Comparison of ENCODE assay signal across 10 cellular contexts in genomic region chr19:44749994-44750393, GRCh38. TPM values are rescaled to one million over a fixed set of nuclear protein-coding genes. Genes with fewer than 3 reads are reported as not detected.
DNase-seq lines count a peak whose midpoint lies in the region; ATAC-seq and TF ChIP-seq lines count a peak whose summit lies in the region.
"Had no signal": no experiment of that assay in that cellular context is flagged by ENCODE, and none has a peak within 500 bp of the region (broad histone marks: within the 10 kb centered on the region; RNA-seq: fewer than 3 reads in every experiment).

No MANE protein-coding gene starts in this region.

- TF ChIP-seq POLR2A in right lobe of liver (IDR thresholded peaks at IDR 0.05), result no peak
- TF ChIP-seq POLR2A in suprapubic skin (IDR thresholded peaks at IDR 0.05), result no peak

- peak overlapping the region; percentile 96 for H3K9ac ChIP-seq in adipocyte (ENCODE audit: low read length)

- ATAC-seq in activated CD4-positive, alpha-beta T cell treated with anti-CD3 and anti-CD28 coated beads for 36 hours, result no peak
- ATAC-seq in right lobe of liver, result no peak

- H3K27ac ChIP-seq in right lobe of liver (peak overlapping the region; percentile 68 to 98 (median 97)), suprapubic skin (no peak overlapping the region)
- H3K27ac ChIP-seq: SK-N-MC had no signal

- H3K36me3 ChIP-seq in adipocyte (ENCODE audit: control insufficient read depth, insufficient read depth, low read length, severe bottlenecking) (peaks cover 23% of the 10 kb centered on the region), right lobe of liver (peaks cover 0 to 17% (median 5%) of the 10 kb centered on the region in 4 donors), suprapubic skin (peaks cover 6% of the 10 kb centered on the region)

- H3K9me3 Mint-ChIP-seq in activated CD4-positive, alpha-beta T cell treated with anti-CD3 and anti-CD28 coated beads for 36 hours (ENCODE audit: low read depth), result no peaks in the 10 kb centered on the region

- no peaks in the 10 kb centered on the region for H3K27me3 Mint-ChIP-seq in activated CD4-positive, alpha-beta T cell treated with anti-CD3 and anti-CD28 coated beads for 36 hours

- DNase-seq in activated CD4-positive, alpha-beta T cell treated with anti-CD3 and anti-CD28 coated beads for 36 hours, result no peak
- DNase-seq in activated CD4-positive, alpha-beta T cell treated with anti-CD3 and anti-CD28 coated beads for 1 hour, result no peak
- no peak for DNase-seq in adipocyte (ENCODE audit: low read depth)
- no peak for DNase-seq in right lobe of liver
- DNase-seq in suprapubic skin (ENCODE audit: low spot score in 2 of 2), result no peak
- no peak for DNase-seq in NCI-H1436 (lab: John Stamatoyannopoulos, UW)
- no peak for DNase-seq in HK-2 (ENCODE audit: unreplicated experiment)
- DNase-seq in middle frontal gyrus (ENCODE audit: extremely low spot score, low spot score), result no peak

- 27% methylated on average over 9 of the region's 10 CpGs for WGBS in right lobe of liver (ENCODE audit: insufficient coverage, low coverage, low lambda C conversion rate, missing lambda C conversion rate)
- 68% methylated on average over 10 of the region's 10 CpGs for WGBS in suprapubic skin

- CTCF ChIA-PET in activated CD4-positive, alpha-beta T cell treated with anti-CD3 and anti-CD28 coated beads for 36 hours (lab: Charles Lee), result interaction anchor here (1.3 to 2.0 kb wide), 3 partner anchors 21 to 93 kb away, joined by 3 to 11 read pairs (median 7); no protein-coding TSS in a partner anchor

- no peaks in the 10 kb centered on the region for H3K9me3 ChIP-seq in adipocyte (ENCODE audit: control insufficient read depth, low read length)
- H3K9me3 ChIP-seq in right lobe of liver, result no peaks in the 10 kb centered on the region
- no peaks in the 10 kb centered on the region for H3K9me3 ChIP-seq in suprapubic skin

- H3K36me3 Mint-ChIP-seq in activated CD4-positive, alpha-beta T cell treated with anti-CD3 and anti-CD28 coated beads for 36 hours (ENCODE audit: low read depth), result peaks cover 52% of the 10 kb centered on the region

- intact Hi-C loops in activated CD4-positive, alpha-beta T cell treated with anti-CD3 and anti-CD28 coated beads for 36 hours (cut with DNase I, micrococcal nuclease), result loop anchor here in 1 of 2 experiments (2.0 to 10.0 kb wide), 8 partner anchors 163 to 1855 kb away; partner anchors contain the start of genes CALM3, GEMIN7, SMG9 and VASP
- intact Hi-C loops in right lobe of liver (cut with DNase I), result loop anchor here in 1 of 2 donors (10.0 kb wide), 1 partner anchor 65 kb away; no protein-coding TSS in a partner anchor

- H3K4me3 ChIP-seq in adipocyte (ENCODE audit: low read length) (peak overlapping the region; percentile 93), right lobe of liver (peak overlapping the region; percentile 72 to 87 (median 84)), suprapubic skin (peak overlapping the region; percentile 70)

- POLR2A ChIA-PET in activated CD4-positive, alpha-beta T cell treated with anti-CD3 and anti-CD28 coated beads for 36 hours (lab: Charles Lee), result no interaction called here

- peak overlapping the region; percentile 86 for H3K27ac Mint-ChIP-seq in activated CD4-positive, alpha-beta T cell treated with anti-CD3 and anti-CD28 coated beads for 36 hours

- no peak for TF ChIP-seq EP300 in suprapubic skin (IDR thresholded peaks at IDR 0.05)

- H3K27me3 ChIP-seq in adipocyte (replicated peaks; ENCODE audit: control insufficient read depth, insufficient read depth, low read length) (no peaks in the 10 kb centered on the region), right lobe of liver (no peaks in the 10 kb centered on the region), suprapubic skin (no peaks in the 10 kb centered on the region)

- H3K4me1 Mint-ChIP-seq in activated CD4-positive, alpha-beta T cell treated with anti-CD3 and anti-CD28 coated beads for 36 hours, result peaks cover 57% of the 10 kb centered on the region

- peak overlapping the region; percentile 94 for H3K4me3 Mint-ChIP-seq in activated CD4-positive, alpha-beta T cell treated with anti-CD3 and anti-CD28 coated beads for 36 hours

- TF ChIP-seq CTCF in right lobe of liver (IDR thresholded peaks at IDR 0.05) (no peak), suprapubic skin (IDR thresholded peaks at IDR 0.05) (no peak)

- H3K4me1 ChIP-seq in adipocyte (ENCODE audit: control insufficient read depth, insufficient read depth, low read length) (peaks cover 61% of the 10 kb centered on the region), right lobe of liver (peaks cover 2 to 61% (median 21%) of the 10 kb centered on the region in 4 donors), suprapubic skin (peaks cover 86% of the 10 kb centered on the region)

RNA-seq across cellular contexts. Expression of gene BCL3, which starts 1.5 kb away (rescaled TPM):
- total RNA-seq in activated CD4-positive, alpha-beta T cell treated with anti-CD3 and anti-CD28 coated beads for 36 hours, result 10 to 100 TPM; 56.2 to 81.5 TPM
- 10 to 100 TPM; 24.1 to 95.6 (median 31.3) TPM for total RNA-seq in right lobe of liver
- 10 to 100 TPM; 13.9 to 29.1 (median 17.9) TPM for total RNA-seq in suprapubic skin

RNA-seq across cellular contexts. Expression of gene CBLC, which starts 27.7 kb away (rescaled TPM):
- not detected for total RNA-seq in activated CD4-positive, alpha-beta T cell treated with anti-CD3 and anti-CD28 coated beads for 36 hours
- total RNA-seq in right lobe of liver, result 10 to 100 TPM in 5 of 6 experiments, 1 to 10 TPM in 1; 9.8 to 19.4 (median 15.6) TPM
- 10 to 100 TPM; 60.4 to 94.4 (median 65.7) TPM for total RNA-seq in suprapubic skin

RNA-seq across cellular contexts. Expression of gene CEACAM16, which starts 51.0 kb away (rescaled TPM):
- total RNA-seq in activated CD4-positive, alpha-beta T cell treated with anti-CD3 and anti-CD28 coated beads for 36 hours, result not detected
- not detected for total RNA-seq in right lobe of liver
- total RNA-seq in suprapubic skin, result not detected
- total RNA-seq: pulmonary artery endothelial cell had no signal

RNA-seq across cellular contexts. Expression of gene BCAM, which starts 58.9 kb away (rescaled TPM):
- not detected for total RNA-seq in activated CD4-positive, alpha-beta T cell treated with anti-CD3 and anti-CD28 coated beads for 36 hours
- total RNA-seq in right lobe of liver, result 10 to 100 TPM; 26.5 to 48.3 (median 32.7) TPM
- total RNA-seq in suprapubic skin, result 10 to 100 TPM; 27.4 to 67.5 (median 50.8) TPM

Comparison
In these comparisons a context has a peak if more than half of its experiments do, and no peak if none do; other contexts are left out.
1. RNA of gene CBLC, which starts 27.7 kb away (total RNA-seq): 60.4 to 94.4 TPM in suprapubic skin and 9.8 to 19.4 TPM in right lobe of liver; not detected in activated CD4-positive, alpha-beta T cell treated with anti-CD3 and anti-CD28 coated beads for 36 hours; every median in the first group is over 10 times any median in the second.
2. Peak in every context shown above with its lines, with median percentiles within 50 percentile points of each other: H3K4me3 ChIP-seq.